Comparison of ENCODE assay signal across 24 cellular contexts in the genomic region with DNA sequence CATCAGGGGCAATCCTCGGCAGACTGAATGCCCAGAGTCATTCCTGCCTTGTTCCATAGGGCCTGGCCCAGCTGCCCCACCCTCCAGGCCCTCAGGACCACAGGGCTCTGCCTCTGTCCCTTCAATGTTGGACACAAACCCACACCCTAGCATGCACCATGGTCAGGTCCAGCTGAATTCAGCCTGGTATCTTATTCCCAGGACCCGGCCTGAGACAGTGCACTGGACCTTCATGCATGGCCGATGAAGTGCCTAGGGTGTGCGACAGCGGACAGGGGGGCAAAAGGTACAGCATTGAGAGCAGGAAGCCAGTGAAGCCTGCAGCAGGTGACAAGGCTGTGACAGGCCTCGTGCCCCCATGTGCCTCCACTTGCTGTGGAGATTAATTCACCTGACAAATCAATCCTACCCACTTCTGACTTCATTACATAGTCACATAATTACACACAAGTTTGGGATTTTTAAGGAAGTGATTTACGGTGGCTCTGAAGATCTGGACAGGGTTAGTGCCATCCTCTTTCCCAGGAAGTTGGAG.
"Had no signal": no experiment of that assay in that cellular context is flagged by ENCODE, and none has a peak within 500 bp of the region (broad histone marks: within the 10 kb centered on the region; RNA-seq: fewer than 3 reads in every experiment).

No MANE protein-coding gene starts in this region.

- H3K4me1 Mint-ChIP-seq: activated CD4-positive, alpha-beta T cell treated with anti-CD3 and anti-CD28 coated beads for 36 hours; activated CD4-positive, alpha-beta T cell treated with anti-CD3 and anti-CD28 coated beads, Interleukin-2, amount 10 ng/mL, durations not matched to agents 7 days and 5 days; activated T-helper 17 cell treated with anti-CD3 and anti-CD28 coated beads, Interleukin-2, amount 50 U/mL, for 72 hours; WTC11 had no signal

- H3K4me3 Mint-ChIP-seq: activated CD4-positive, alpha-beta T cell treated with anti-CD3 and anti-CD28 coated beads for 36 hours; activated CD4-positive, alpha-beta T cell treated with anti-CD3 and anti-CD28 coated beads, Interleukin-2, amount 10 ng/mL, durations not matched to agents 7 days and 5 days; activated naive CD4-positive, alpha-beta T cell treated with anti-CD3 and anti-CD28 coated beads for 36 hours; activated T-cell treated with anti-CD3 and anti-CD28 coated beads, Interleukin-2, amount 50 U/mL, for 72 hours; activated T-helper 17 cell treated with anti-CD3 and anti-CD28 coated beads, Interleukin-2, amount 50 U/mL, for 72 hours; T-helper 1 cell treated with Interleukin-12 subunit alpha and Interleukin-12 subunit beta and Interleukin-4 antibody, amounts not matched to agents 30 μg/mL and 1 μg/mL, for 36 hours; T-helper 2 cell treated with Interferon-gamma antibody and Interleukin-4, amounts not matched to agents 5 μg/mL and 100 μg/mL, for 36 hours; WTC11 had no signal

- H3K36me3 Mint-ChIP-seq: activated naive CD4-positive, alpha-beta T cell treated with anti-CD3 and anti-CD28 coated beads, Interleukin-2, amount 50 U/mL, for 72 hours; WTC11 had no signal

- H3K27me3 Mint-ChIP-seq: activated CD4-positive, alpha-beta T cell treated with anti-CD3 and anti-CD28 coated beads for 36 hours; activated CD4-positive, alpha-beta T cell treated with anti-CD3 and anti-CD28 coated beads, Interleukin-2, amount 10 ng/mL, durations not matched to agents 7 days and 5 days; activated T-helper 17 cell treated with anti-CD3 and anti-CD28 coated beads, Interleukin-2, amount 50 U/mL, for 72 hours had no signal

- H3K27ac Mint-ChIP-seq: activated CD4-positive, alpha-beta T cell treated with anti-CD3 and anti-CD28 coated beads for 36 hours; activated CD4-positive, alpha-beta T cell treated with anti-CD3 and anti-CD28 coated beads, Interleukin-2, amount 10 ng/mL, durations not matched to agents 7 days and 5 days; activated naive CD4-positive, alpha-beta T cell treated with anti-CD3 and anti-CD28 coated beads for 36 hours; activated naive CD4-positive, alpha-beta T cell treated with anti-CD3 and anti-CD28 coated beads, Interleukin-2, amount 50 U/mL, for 72 hours; activated T-cell treated with anti-CD3 and anti-CD28 coated beads, Interleukin-2, amount 50 U/mL, for 72 hours; activated T-helper 17 cell treated with anti-CD3 and anti-CD28 coated beads, Interleukin-2, amount 50 U/mL, for 72 hours; T-helper 1 cell treated with Interleukin-12 subunit alpha and Interleukin-12 subunit beta and Interleukin-4 antibody, amounts not matched to agents 30 μg/mL and 1 μg/mL, for 36 hours; T-helper 2 cell treated with Interferon-gamma antibody and Interleukin-4, amounts not matched to agents 5 μg/mL and 100 μg/mL, for 36 hours; WTC11 had no signal

- ATAC-seq: activated CD4-positive, alpha-beta T cell treated with anti-CD3 and anti-CD28 coated beads for 36 hours; activated naive CD4-positive, alpha-beta T cell treated with anti-CD3 and anti-CD28 coated beads, Interleukin-2, amount 50 U/mL, for 72 hours; activated T-cell treated with anti-CD3 and anti-CD28 coated beads, Interleukin-2, amount 50 U/mL, for 72 hours; activated T-helper 17 cell treated with anti-CD3 and anti-CD28 coated beads, Interleukin-2, amount 50 U/mL, for 72 hours; body of pancreas; Panc1; WTC11 had no signal

- H3K9me3 Mint-ChIP-seq: activated CD4-positive, alpha-beta T cell treated with anti-CD3 and anti-CD28 coated beads, Interleukin-2, amount 10 ng/mL, durations not matched to agents 7 days and 5 days; activated naive CD4-positive, alpha-beta T cell treated with anti-CD3 and anti-CD28 coated beads for 36 hours; activated naive CD4-positive, alpha-beta T cell treated with anti-CD3 and anti-CD28 coated beads, Interleukin-2, amount 50 U/mL, for 72 hours; activated T-cell treated with anti-CD3 and anti-CD28 coated beads, Interleukin-2, amount 50 U/mL, for 72 hours; activated T-helper 17 cell treated with anti-CD3 and anti-CD28 coated beads, Interleukin-2, amount 50 U/mL, for 72 hours; T-helper 1 cell treated with Interleukin-12 subunit alpha and Interleukin-12 subunit beta and Interleukin-4 antibody, amounts not matched to agents 30 μg/mL and 1 μg/mL, for 36 hours; T-helper 2 cell treated with Interferon-gamma antibody and Interleukin-4, amounts not matched to agents 5 μg/mL and 100 μg/mL, for 36 hours had no signal

- DNase-seq: activated CD4-positive, alpha-beta T cell treated with anti-CD3 and anti-CD28 coated beads for 36 hours; activated CD4-positive, alpha-beta T cell treated with anti-CD3 and anti-CD28 coated beads, Interleukin-2, amount 10 ng/mL, durations not matched to agents 7 days and 5 days; activated CD4-positive, alpha-beta T cell treated with anti-CD3 and anti-CD28 coated beads, Interleukin-2, amount 50 U/mL, for 48 hours; activated gamma-delta T cell treated with Interleukin-2 at 50 U/mL for 16 hours; activated naive CD4-positive, alpha-beta T cell treated with anti-CD3 and anti-CD28 coated beads for 36 hours; activated T-cell treated with anti-CD3 and anti-CD28 coated beads, Interleukin-2, amount 50 U/mL, for 1 hour; activated T-cell treated with anti-CD3 and anti-CD28 coated beads, Interleukin-2, amount 50 U/mL, for 72 hours; adrenal gland; body of pancreas; Karpas-422; KBM-7; NCI-H1105; NCI-H1417 treated with DMSO at 0.1 percent for 48 hours; NCI-H1930; NCI-H345; NCI-H524 treated with DMSO at 0.1 percent for 48 hours; SHP77; SK-N-SH had no signal
